Comparison of ENCODE assay signal across 1 cellular context in the genomic region with DNA sequence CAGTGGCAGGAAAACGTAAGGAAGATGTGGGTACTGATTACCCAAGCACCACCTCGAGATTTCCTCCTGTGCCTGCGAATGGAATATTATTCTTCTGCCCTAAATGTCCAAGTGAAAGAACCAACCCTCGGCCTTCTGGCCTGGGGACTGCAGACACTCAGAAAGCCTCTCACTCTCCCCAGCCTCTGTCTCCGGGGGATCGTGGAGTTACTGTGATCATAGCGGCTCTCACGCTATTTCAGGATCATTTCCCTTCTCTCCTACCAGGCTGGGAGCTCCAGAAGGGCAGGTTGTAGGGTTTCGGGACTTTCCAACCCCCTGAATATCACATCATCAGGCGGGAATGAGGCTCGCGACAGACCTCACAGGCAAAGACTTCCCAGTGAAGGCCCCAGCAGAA.
TF ChIP-seq lines count a peak whose summit lies in the region.

No MANE protein-coding gene starts in this region.

TF ChIP-seq in GM23338, 12 proteins besides CTCF, POLR2A, EP300 and RAD21 (continued from another document):
- TF ChIP-seq, protein P1, sequence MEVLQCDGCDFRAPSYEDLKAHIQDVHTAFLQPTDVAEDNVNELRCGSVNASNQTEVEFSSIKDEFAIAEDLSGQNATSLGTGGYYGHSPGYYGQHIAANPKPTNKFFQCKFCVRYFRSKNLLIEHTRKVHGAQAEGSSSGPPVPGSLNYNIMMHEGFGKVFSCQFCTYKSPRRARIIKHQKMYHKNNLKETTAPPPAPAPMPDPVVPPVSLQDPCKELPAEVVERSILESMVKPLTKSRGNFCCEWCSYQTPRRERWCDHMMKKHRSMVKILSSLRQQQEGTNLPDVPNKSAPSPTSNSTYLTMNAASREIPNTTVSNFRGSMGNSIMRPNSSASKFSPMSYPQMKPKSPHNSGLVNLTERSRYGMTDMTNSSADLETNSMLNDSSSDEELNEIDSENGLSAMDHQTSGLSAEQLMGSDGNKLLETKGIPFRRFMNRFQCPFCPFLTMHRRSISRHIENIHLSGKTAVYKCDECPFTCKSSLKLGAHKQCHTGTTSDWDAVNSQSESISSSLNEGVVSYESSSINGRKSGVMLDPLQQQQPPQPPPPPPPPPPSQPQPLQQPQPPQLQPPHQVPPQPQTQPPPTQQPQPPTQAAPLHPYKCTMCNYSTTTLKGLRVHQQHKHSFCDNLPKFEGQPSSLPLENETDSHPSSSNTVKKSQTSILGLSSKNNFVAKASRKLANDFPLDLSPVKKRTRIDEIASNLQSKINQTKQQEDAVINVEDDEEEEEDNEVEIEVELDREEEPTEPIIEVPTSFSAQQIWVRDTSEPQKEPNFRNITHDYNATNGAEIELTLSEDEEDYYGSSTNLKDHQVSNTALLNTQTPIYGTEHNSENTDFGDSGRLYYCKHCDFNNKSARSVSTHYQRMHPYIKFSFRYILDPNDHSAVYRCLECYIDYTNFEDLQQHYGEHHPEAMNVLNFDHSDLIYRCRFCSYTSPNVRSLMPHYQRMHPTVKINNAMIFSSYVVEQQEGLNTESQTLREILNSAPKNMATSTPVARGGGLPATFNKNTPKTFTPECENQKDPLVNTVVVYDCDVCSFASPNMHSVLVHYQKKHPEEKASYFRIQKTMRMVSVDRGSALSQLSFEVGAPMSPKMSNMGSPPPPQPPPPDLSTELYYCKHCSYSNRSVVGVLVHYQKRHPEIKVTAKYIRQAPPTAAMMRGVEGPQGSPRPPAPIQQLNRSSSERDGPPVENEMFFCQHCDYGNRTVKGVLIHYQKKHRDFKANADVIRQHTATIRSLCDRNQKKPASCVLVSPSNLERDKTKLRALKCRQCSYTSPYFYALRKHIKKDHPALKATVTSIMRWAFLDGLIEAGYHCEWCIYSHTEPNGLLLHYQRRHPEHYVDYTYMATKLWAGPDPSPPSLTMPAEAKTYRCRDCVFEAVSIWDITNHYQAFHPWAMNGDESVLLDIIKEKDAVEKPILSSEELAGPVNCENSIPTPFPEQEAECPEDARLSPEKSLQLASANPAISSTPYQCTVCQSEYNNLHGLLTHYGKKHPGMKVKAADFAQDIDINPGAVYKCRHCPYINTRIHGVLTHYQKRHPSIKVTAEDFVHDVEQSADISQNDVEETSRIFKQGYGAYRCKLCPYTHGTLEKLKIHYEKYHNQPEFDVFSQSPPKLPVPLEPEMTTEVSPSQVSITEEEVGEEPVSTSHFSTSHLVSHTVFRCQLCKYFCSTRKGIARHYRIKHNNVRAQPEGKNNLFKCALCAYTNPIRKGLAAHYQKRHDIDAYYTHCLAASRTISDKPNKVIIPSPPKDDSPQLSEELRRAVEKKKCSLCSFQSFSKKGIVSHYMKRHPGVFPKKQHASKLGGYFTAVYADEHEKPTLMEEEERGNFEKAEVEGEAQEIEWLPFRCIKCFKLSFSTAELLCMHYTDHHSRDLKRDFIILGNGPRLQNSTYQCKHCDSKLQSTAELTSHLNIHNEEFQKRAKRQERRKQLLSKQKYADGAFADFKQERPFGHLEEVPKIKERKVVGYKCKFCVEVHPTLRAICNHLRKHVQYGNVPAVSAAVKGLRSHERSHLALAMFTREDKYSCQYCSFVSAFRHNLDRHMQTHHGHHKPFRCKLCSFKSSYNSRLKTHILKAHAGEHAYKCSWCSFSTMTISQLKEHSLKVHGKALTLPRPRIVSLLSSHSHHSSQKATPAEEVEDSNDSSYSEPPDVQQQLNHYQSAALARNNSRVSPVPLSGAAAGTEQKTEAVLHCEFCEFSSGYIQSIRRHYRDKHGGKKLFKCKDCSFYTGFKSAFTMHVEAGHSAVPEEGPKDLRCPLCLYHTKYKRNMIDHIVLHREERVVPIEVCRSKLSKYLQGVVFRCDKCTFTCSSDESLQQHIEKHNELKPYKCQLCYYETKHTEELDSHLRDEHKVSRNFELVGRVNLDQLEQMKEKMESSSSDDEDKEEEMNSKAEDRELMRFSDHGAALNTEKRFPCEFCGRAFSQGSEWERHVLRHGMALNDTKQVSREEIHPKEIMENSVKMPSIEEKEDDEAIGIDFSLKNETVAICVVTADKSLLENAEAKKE (CRISPR knock-in tag; IDR thresholded peaks at IDR 0.05), result no peak
- TF ChIP-seq ZNF331 (CRISPR knock-in tag; IDR thresholded peaks at IDR 0.05; ENCODE audit: low read depth), result no peak
